ENCODE assay signal across 10 cellular contexts in genomic region chr21:31729622-31730343, GRCh38. TPM values are rescaled to one million over a fixed set of nuclear protein-coding genes. Genes with fewer than 3 reads are reported as not detected.
DNase-seq lines count a peak whose midpoint lies in the region; ATAC-seq and TF ChIP-seq lines count a peak whose summit lies in the region.
"Had no signal": no experiment of that assay in that cellular context is flagged by ENCODE, and none has a peak within 500 bp of the region (broad histone marks: within the 10 kb centered on the region; RNA-seq: fewer than 3 reads in every experiment).

No MANE protein-coding gene starts in this region.

- H3K36me3 Mint-ChIP-seq in glutamatergic neuron (ENCODE audit: unreplicated experiment) = no peaks in the 10 kb centered on the region

- H3K4me1 Mint-ChIP-seq in glutamatergic neuron (ENCODE audit: low read depth, unreplicated experiment) = peaks cover 1% of the 10 kb centered on the region

- no peak for TF ChIP-seq CTCF in SK-N-SH (IDR thresholded peaks at IDR 0.05)
- TF ChIP-seq CTCF in glutamatergic neuron (IDR thresholded peaks at IDR 0.05; ENCODE audit: partially characterized antibody, unreplicated experiment) = no peak
- no peak for TF ChIP-seq CTCF in smooth muscle cell (IDR thresholded peaks at IDR 0.05; ENCODE audit: borderline replicate concordance, insufficient read depth, poor library complexity, severe bottlenecking)

- TF ChIP-seq EP300 in SK-N-SH (IDR thresholded peaks at IDR 0.05; ENCODE audit: borderline replicate concordance in 1 of 2, low read depth in 1 of 2, low read length in 1 of 2) = no peak

- H3K27me3 ChIP-seq in SK-N-SH (ENCODE audit: insufficient read depth) (no peaks in the 10 kb centered on the region), SJCRH30 (no peaks in the 10 kb centered on the region), smooth muscle cell (ENCODE audit: low read depth) (no peaks in the 10 kb centered on the region)

- H3K27ac ChIP-seq in SK-N-SH (ENCODE audit: low read depth in 2 of 2, low read length in 1 of 2) (no peak overlapping the region; a peak in 1 of 4 replicates), SJCRH30 (no peak overlapping the region), smooth muscle cell (ENCODE audit: low read depth) (no peak overlapping the region)

- H3K79me2 ChIP-seq in SK-N-SH (ENCODE audit: insufficient read depth) = peaks cover 69% of the 10 kb centered on the region
- H3K79me2 ChIP-seq in smooth muscle cell (ENCODE audit: low read depth) = peaks cover 68% of the 10 kb centered on the region

- H3K9me3 ChIP-seq in SK-N-SH = no peaks in the 10 kb centered on the region
- H3K9me3 ChIP-seq in SJCRH30 (replicated peaks) = no peaks in the 10 kb centered on the region
- H3K9me3 ChIP-seq in smooth muscle cell (replicated peaks; ENCODE audit: low read depth) = no peaks in the 10 kb centered on the region

- H3K4me3 ChIP-seq in SK-N-SH (ENCODE audit: low read depth in 2 of 2, low read length in 1 of 2) (peak overlapping the region; percentile 92 to 94), SJCRH30 (peak overlapping the region; percentile 97), smooth muscle cell (peak overlapping the region; percentile 98)

- H3K27ac Mint-ChIP-seq in glutamatergic neuron (ENCODE audit: unreplicated experiment) = no peak overlapping the region

- WGBS in SK-N-SH (ENCODE audit: low lambda C conversion rate) = 67% methylated on average over 4 of the region's 4 CpGs
- 58% methylated on average over 4 of the region's 4 CpGs for WGBS in smooth muscle cell (ENCODE audit: low lambda C conversion rate)

- H3K9me3 Mint-ChIP-seq in glutamatergic neuron (ENCODE audit: unreplicated experiment) = peaks cover 4% of the 10 kb centered on the region

- peak overlapping the region; percentile 94 for H3K4me3 Mint-ChIP-seq in glutamatergic neuron (ENCODE audit: unreplicated experiment)

- H4K20me1 ChIP-seq in SK-N-SH (ENCODE audit: insufficient read depth) (peaks cover 61% of the 10 kb centered on the region), smooth muscle cell (ENCODE audit: low read depth) (peaks cover 65% of the 10 kb centered on the region)

- H2AFZ ChIP-seq in SK-N-SH (ENCODE audit: low read depth) (no peak overlapping the region), smooth muscle cell (ENCODE audit: low read depth) (no peak overlapping the region)

- H3K9ac ChIP-seq in SK-N-SH (peak overlapping the region; percentile 98; the same call in 1 of the 2 replicates), smooth muscle cell (ENCODE audit: low read depth) (no peak overlapping the region)

- peaks cover 19 to 20% of the 10 kb centered on the region in 2 experiments; a peak in 3 of 4 replicates for H3K4me1 ChIP-seq in SK-N-SH (ENCODE audit: control insufficient read depth in 1 of 2, insufficient read depth in 2 of 2, low read depth in 1 of 2, low read length in 1 of 2)
- H3K4me1 ChIP-seq in SJCRH30 = peaks cover 18% of the 10 kb centered on the region
- peaks cover 34% of the 10 kb centered on the region for H3K4me1 ChIP-seq in smooth muscle cell (ENCODE audit: low read depth)

- H3F3A ChIP-seq in SK-N-SH (replicated peaks; ENCODE audit: insufficient read depth) (peaks cover 7% of the 10 kb centered on the region), smooth muscle cell (ENCODE audit: low read depth) (no peaks in the 10 kb centered on the region)

- no peak for TF ChIP-seq RAD21 in SK-N-SH (IDR thresholded peaks at IDR 0.05; ENCODE audit: low read length)

- CTCF ChIA-PET in SK-N-SH (lab: Yijun Ruan, JAX) = interaction anchor here (0.9 to 1.4 kb wide), 2 partner anchors 41 to 71 kb away, joined by 3 read pairs; no protein-coding TSS in a partner anchor

- POLR2A ChIA-PET in SK-N-SH (lab: Yijun Ruan, JAX) = interaction anchor here (0.6 kb wide), 1 partner anchor 63 kb away, joined by 3 read pairs; no protein-coding TSS in a partner anchor

- DNase-seq in SK-N-SH (no peak), SJCRH30 (no peak), glutamatergic neuron (no peak), smooth muscle cell (lab: John Stamatoyannopoulos, UW; ENCODE audit: unreplicated experiment) (no peak), left lobe of liver (ENCODE audit: low spot score) (no peak)
- DNase-seq: 8988T; activated naive CD4-positive, alpha-beta T cell treated with anti-CD3 and anti-CD28 coated beads, Interleukin-2, amount 50 U/mL, for 16 hours had no signal

- ATAC-seq in SK-N-SH treated with all-trans-retinoic acid at 6 μM for 48 hours (no peak), left lobe of liver (no peak), HG03139 (IDR thresholded peaks at IDR 0.05; ENCODE audit: unreplicated experiment) (no peak), HG03097 (IDR thresholded peaks at IDR 0.05; ENCODE audit: low FRiP score, unreplicated experiment) (no peak)

- H3K27me3 Mint-ChIP-seq in glutamatergic neuron (ENCODE audit: unreplicated experiment) = peaks cover 4% of the 10 kb centered on the region

- peak overlapping the region; percentile 94 for H3K4me2 ChIP-seq in SK-N-SH
- H3K4me2 ChIP-seq in smooth muscle cell = peak overlapping the region; percentile 95

- no peaks in the 10 kb centered on the region for H3K9me2 ChIP-seq in SK-N-SH

- H3K36me3 ChIP-seq in SK-N-SH (replicated peaks in 1 of 2; ENCODE audit: control insufficient read depth in 1 of 2, insufficient read depth in 2 of 2, low read length in 1 of 2) (no peaks in the 10 kb centered on the region), SJCRH30 (peaks cover 13% of the 10 kb centered on the region), smooth muscle cell (ENCODE audit: low read depth) (no peaks in the 10 kb centered on the region)

TF ChIP-seq in SK-N-SH, 30 proteins besides CTCF, POLR2A, EP300 and RAD21 (continues in another document):
- TF ChIP-seq POLR2AphosphoS5 (IDR thresholded peaks at IDR 0.05; ENCODE audit: low read depth, low read length) = no peak
- TF ChIP-seq MXI1 (IDR thresholded peaks at IDR 0.05; ENCODE audit: low read depth, low read length) = no peak
- no peak for TF ChIP-seq MEF2A (IDR thresholded peaks at IDR 0.05; ENCODE audit: borderline replicate concordance, low read depth)
- no peak for TF ChIP-seq RCOR1 (IDR thresholded peaks at IDR 0.05; ENCODE audit: low read length)
- no peak for TF ChIP-seq NRF1 (IDR thresholded peaks at IDR 0.05; ENCODE audit: low read depth, low read length)
- TF ChIP-seq IRF3 (IDR thresholded peaks at IDR 0.05; ENCODE audit: low read depth, low read length) = no peak
- no peak for TF ChIP-seq YY1 (IDR thresholded peaks at IDR 0.05; ENCODE audit: low read depth)
- no peak for TF ChIP-seq PBX3 (IDR thresholded peaks at IDR 0.05)

TF ChIP-seq in SK-N-SH treated with all-trans-retinoic acid at 6 μM for 48 hours, 23 proteins besides CTCF, POLR2A, EP300 and RAD21:
- TF ChIP-seq CSRNP3 (CRISPR knock-in tag; IDR thresholded peaks at IDR 0.05) (no peak), ISL1 (CRISPR knock-in tag; IDR thresholded peaks at IDR 0.05) (no peak), SNAI2 (CRISPR knock-in tag; IDR thresholded peaks at IDR 0.05) (no peak), ESRRG (CRISPR knock-in tag; IDR thresholded peaks at IDR 0.05) (no peak), PATZ1 (CRISPR knock-in tag; IDR thresholded peaks at IDR 0.05; ENCODE audit: borderline replicate concordance) (no peak), TCF4 (CRISPR knock-in tag; IDR thresholded peaks at IDR 0.05; ENCODE audit: borderline replicate concordance) (no peak), ZNF70 (CRISPR knock-in tag; IDR thresholded peaks at IDR 0.05) (no peak), BACH2 (CRISPR knock-in tag; IDR thresholded peaks at IDR 0.05; ENCODE audit: borderline replicate concordance) (no peak), ZNF8 (CRISPR knock-in tag; IDR thresholded peaks at IDR 0.05) (no peak), OSR1 (CRISPR knock-in tag; IDR thresholded peaks at IDR 0.05) (no peak), ZC3H10 (CRISPR knock-in tag; IDR thresholded peaks at IDR 0.05) (no peak), ZFP30 (CRISPR knock-in tag; IDR thresholded peaks at IDR 0.05) (no peak)

RNA-seq across cellular contexts. Expression of gene SCAF4, which starts 2.1 kb away (rescaled TPM):
- 5.7 and 8.5 TPM in 2 replicates for polyA plus RNA-seq in SK-N-SH (2012; rRNA removed)
- polyA plus RNA-seq in SK-N-SH (2012; cell fraction: cytosol; rRNA removed) = 6.3 and 6.8 TPM in 2 replicates
- polyA plus RNA-seq in SK-N-SH (2012; cell fraction: nucleus; rRNA removed) = 26.9 and 33.1 TPM in 2 replicates
- total RNA-seq in SJCRH30 (2014; rRNA removed; shearing (Covaris generic)) = 25.1 and 32.7 TPM in 2 replicates
- 51.9 TPM for total RNA-seq in glutamatergic neuron (ENCODE audit: unreplicated experiment)
- 8.7 and 10.3 TPM in 2 replicates for total RNA-seq in smooth muscle cell
- 21.8 and 22.7 TPM in 2 replicates for polyA plus RNA-seq in smooth muscle cell
- 14.2 TPM for total RNA-seq in left lobe of liver
